Comparison of ENCODE assay signal across 1 cellular context in the genomic region with DNA sequence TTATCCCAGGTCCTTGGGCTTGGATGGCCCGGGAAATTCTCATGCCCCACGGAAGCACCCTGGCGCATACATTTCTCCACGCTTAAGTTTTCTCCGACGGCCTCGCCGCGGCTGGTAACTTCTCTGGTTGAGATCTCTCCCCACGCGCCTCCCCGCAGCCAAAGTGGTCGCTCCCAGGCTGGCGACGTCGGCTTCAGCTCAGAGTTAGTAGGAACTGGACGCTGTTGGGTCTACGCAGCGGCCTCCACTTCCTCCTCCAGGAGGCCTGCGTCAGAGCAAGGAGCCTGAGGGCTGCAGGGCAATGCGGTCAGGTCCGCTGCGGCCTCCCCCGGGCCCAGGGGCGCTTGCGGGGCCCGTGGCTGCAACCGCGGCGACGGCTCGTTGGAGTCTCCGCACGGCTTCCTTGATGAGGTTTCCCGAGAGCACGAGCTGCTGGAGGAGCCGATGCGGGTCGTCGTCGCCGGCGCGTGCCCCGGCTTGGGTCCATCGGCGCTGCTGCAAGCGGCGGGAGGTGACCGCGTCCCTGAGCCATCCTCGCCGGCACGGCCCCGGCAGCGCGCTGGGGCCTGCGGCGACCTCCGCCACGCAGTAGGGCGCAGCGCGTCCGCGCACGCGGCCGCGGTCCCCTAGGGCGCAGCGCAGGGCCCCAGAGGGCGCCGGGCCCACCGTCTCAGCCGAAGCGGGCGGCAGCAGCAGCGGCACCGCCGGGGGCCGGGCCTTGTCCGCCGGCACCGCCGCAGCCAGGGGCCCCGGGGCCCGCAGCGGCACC.
TF ChIP-seq lines count a peak whose summit lies in the region.

No MANE protein-coding gene starts in this region.

TF ChIP-seq in HepG2, 621 proteins besides CTCF, POLR2A, EP300 and RAD21 (continued from another document and continues in another):
- TF ChIP-seq ZNF782 (CRISPR knock-in tag; IDR thresholded peaks at IDR 0.05; ENCODE audit: borderline replicate concordance) (no peak), ZFP1 (CRISPR knock-in tag; IDR thresholded peaks at IDR 0.05) (no peak), ZNF687 (CRISPR knock-in tag; IDR thresholded peaks at IDR 0.05) (peak; percentile 59), NONO (IDR thresholded peaks at IDR 0.05) (no peak), NONO (CRISPR knock-in tag; conservative IDR thresholded peaks at IDR 0.05) (no peak), PHB2 (IDR thresholded peaks at IDR 0.05; ENCODE audit: partially characterized antibody) (no peak), ZNF607 (CRISPR knock-in tag; IDR thresholded peaks at IDR 0.05; ENCODE audit: borderline replicate concordance) (peak; percentile 32; the same call in 1 of the 2 replicates), ZNF432 (CRISPR knock-in tag; IDR thresholded peaks at IDR 0.05; ENCODE audit: borderline replicate concordance) (no peak), SYNCRIP (IDR thresholded peaks at IDR 0.05; ENCODE audit: insufficient read depth, low read depth, low read length) (no peak), CCDC6 (CRISPR knock-in tag; IDR thresholded peaks at IDR 0.05) (0 out of 2 replicates have a peak, but pooled peaks have one; percentile 10), IRF1 (CRISPR knock-in tag; IDR thresholded peaks at IDR 0.05; ENCODE audit: low read depth) (no peak), ZNF768 (CRISPR knock-in tag; IDR thresholded peaks at IDR 0.05) (peak; percentile 57; the same call in 1 of the 2 replicates), IKZF4 (CRISPR knock-in tag; IDR thresholded peaks at IDR 0.05; ENCODE audit: borderline replicate concordance, low read depth, not compliant biosample characterization) (peak; percentile 8), ZNF224 (CRISPR knock-in tag; IDR thresholded peaks at IDR 0.05) (peak; percentile 75; the same call in 1 of the 2 replicates), SMAD3 (CRISPR knock-in tag; IDR thresholded peaks at IDR 0.05) (no peak), ZFX (CRISPR knock-in tag; IDR thresholded peaks at IDR 0.05; ENCODE audit: low read depth) (peak; percentile 51), MAZ (IDR thresholded peaks at IDR 0.05; ENCODE audit: borderline replicate concordance, low read depth, low read length) (no peak), MAZ (CRISPR knock-in tag; IDR thresholded peaks at IDR 0.05; ENCODE audit: low read depth) (no peak), CC2D1A (CRISPR knock-in tag; IDR thresholded peaks at IDR 0.05) (no peak), PHF8 (CRISPR knock-in tag; IDR thresholded peaks at IDR 0.05) (peak; percentile 45; the same call in 1 of the 2 replicates), ZNF788 (CRISPR knock-in tag; IDR thresholded peaks at IDR 0.05; ENCODE audit: borderline replicate concordance) (no peak), KLF13 (CRISPR knock-in tag; IDR thresholded peaks at IDR 0.05) (no peak), NFATC3 (CRISPR knock-in tag; IDR thresholded peaks at IDR 0.05) (0 out of 2 replicates have a peak, but pooled peaks have one; percentile 37), THAP11 (CRISPR knock-in tag; IDR thresholded peaks at IDR 0.05) (no peak), U2AF2 (IDR thresholded peaks at IDR 0.05; ENCODE audit: low read depth, low read length) (no peak), ZNF18 (CRISPR knock-in tag; IDR thresholded peaks at IDR 0.05; ENCODE audit: insufficient replicate concordance) (peak; percentile 28), ZNF598 (CRISPR knock-in tag; IDR thresholded peaks at IDR 0.05; ENCODE audit: borderline replicate concordance) (peak; percentile 43; the same call in 1 of the 2 replicates), MAFF (IDR thresholded peaks at IDR 0.05; ENCODE audit: low read depth, low read length) (no peak), AGO2 (optimal IDR thresholded peaks at IDR 0.05; ENCODE audit: low read depth, low read length) (peak; percentile 81), ZNF546 (CRISPR knock-in tag; conservative IDR thresholded peaks at IDR 0.05) (no peak), FOXP1 (IDR thresholded peaks at IDR 0.05) (no peak), FOXP1 (CRISPR knock-in tag; IDR thresholded peaks at IDR 0.05) (no peak), KAT8 (CRISPR knock-in tag; IDR thresholded peaks at IDR 0.05) (no peak), SP1 (IDR thresholded peaks at IDR 0.05) (no peak), SP1 (CRISPR knock-in tag; IDR thresholded peaks at IDR 0.05) (no peak), HES4 (CRISPR knock-in tag; IDR thresholded peaks at IDR 0.05; ENCODE audit: borderline replicate concordance) (0 out of 2 replicates have a peak, but pooled peaks have one; percentile 30), TBX3 (IDR thresholded peaks at IDR 0.05; ENCODE audit: borderline replicate concordance) (no peak), DZIP1 (CRISPR knock-in tag; IDR thresholded peaks at IDR 0.05) (peak; percentile 75; the same call in 1 of the 2 replicates), KDM3A (CRISPR knock-in tag; IDR thresholded peaks at IDR 0.05; ENCODE audit: low read depth) (0 out of 2 replicates have a peak, but pooled peaks have one; percentile 8)
- TF ChIP-seq, protein P1, sequence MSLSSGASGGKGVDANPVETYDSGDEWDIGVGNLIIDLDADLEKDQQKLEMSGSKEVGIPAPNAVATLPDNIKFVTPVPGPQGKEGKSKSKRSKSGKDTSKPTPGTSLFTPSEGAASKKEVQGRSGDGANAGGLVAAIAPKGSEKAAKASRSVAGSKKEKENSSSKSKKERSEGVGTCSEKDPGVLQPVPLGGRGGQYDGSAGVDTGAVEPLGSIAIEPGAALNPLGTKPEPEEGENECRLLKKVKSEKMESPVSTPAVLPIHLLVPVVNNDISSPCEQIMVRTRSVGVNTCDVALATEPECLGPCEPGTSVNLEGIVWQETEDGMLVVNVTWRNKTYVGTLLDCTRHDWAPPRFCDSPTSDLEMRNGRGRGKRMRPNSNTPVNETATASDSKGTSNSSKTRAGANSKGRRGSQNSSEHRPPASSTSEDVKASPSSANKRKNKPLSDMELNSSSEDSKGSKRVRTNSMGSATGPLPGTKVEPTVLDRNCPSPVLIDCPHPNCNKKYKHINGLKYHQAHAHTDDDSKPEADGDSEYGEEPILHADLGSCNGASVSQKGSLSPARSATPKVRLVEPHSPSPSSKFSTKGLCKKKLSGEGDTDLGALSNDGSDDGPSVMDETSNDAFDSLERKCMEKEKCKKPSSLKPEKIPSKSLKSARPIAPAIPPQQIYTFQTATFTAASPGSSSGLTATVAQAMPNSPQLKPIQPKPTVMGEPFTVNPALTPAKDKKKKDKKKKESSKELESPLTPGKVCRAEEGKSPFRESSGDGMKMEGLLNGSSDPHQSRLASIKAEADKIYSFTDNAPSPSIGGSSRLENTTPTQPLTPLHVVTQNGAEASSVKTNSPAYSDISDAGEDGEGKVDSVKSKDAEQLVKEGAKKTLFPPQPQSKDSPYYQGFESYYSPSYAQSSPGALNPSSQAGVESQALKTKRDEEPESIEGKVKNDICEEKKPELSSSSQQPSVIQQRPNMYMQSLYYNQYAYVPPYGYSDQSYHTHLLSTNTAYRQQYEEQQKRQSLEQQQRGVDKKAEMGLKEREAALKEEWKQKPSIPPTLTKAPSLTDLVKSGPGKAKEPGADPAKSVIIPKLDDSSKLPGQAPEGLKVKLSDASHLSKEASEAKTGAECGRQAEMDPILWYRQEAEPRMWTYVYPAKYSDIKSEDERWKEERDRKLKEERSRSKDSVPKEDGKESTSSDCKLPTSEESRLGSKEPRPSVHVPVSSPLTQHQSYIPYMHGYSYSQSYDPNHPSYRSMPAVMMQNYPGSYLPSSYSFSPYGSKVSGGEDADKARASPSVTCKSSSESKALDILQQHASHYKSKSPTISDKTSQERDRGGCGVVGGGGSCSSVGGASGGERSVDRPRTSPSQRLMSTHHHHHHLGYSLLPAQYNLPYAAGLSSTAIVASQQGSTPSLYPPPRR (CRISPR knock-in tag; IDR thresholded peaks at IDR 0.05; ENCODE audit: borderline replicate concordance): no peak
- TF ChIP-seq, protein P2, sequence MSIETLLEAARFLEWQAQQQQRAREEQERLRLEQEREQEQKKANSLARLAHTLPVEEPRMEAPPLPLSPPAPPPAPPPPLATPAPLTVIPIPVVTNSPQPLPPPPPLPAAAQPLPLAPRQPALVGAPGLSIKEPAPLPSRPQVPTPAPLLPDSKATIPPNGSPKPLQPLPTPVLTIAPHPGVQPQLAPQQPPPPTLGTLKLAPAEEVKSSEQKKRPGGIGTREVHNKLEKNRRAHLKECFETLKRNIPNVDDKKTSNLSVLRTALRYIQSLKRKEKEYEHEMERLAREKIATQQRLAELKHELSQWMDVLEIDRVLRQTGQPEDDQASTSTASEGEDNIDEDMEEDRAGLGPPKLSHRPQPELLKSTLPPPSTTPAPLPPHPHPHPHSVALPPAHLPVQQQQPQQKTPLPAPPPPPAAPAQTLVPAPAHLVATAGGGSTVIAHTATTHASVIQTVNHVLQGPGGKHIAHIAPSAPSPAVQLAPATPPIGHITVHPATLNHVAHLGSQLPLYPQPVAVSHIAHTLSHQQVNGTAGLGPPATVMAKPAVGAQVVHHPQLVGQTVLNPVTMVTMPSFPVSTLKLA (IDR thresholded peaks at IDR 0.05): no peak
- TF ChIP-seq, protein P3, sequence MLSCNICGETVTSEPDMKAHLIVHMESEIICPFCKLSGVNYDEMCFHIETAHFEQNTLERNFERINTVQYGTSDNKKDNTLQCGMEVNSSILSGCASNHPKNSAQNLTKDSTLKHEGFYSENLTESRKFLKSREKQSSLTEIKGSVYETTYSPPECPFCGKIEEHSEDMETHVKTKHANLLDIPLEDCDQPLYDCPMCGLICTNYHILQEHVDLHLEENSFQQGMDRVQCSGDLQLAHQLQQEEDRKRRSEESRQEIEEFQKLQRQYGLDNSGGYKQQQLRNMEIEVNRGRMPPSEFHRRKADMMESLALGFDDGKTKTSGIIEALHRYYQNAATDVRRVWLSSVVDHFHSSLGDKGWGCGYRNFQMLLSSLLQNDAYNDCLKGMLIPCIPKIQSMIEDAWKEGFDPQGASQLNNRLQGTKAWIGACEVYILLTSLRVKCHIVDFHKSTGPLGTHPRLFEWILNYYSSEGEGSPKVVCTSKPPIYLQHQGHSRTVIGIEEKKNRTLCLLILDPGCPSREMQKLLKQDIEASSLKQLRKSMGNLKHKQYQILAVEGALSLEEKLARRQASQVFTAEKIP (CRISPR knock-in tag; IDR thresholded peaks at IDR 0.05; ENCODE audit: borderline replicate concordance): no peak
